Comparison of ENCODE assay signal across 9 cellular contexts in the genomic region with DNA sequence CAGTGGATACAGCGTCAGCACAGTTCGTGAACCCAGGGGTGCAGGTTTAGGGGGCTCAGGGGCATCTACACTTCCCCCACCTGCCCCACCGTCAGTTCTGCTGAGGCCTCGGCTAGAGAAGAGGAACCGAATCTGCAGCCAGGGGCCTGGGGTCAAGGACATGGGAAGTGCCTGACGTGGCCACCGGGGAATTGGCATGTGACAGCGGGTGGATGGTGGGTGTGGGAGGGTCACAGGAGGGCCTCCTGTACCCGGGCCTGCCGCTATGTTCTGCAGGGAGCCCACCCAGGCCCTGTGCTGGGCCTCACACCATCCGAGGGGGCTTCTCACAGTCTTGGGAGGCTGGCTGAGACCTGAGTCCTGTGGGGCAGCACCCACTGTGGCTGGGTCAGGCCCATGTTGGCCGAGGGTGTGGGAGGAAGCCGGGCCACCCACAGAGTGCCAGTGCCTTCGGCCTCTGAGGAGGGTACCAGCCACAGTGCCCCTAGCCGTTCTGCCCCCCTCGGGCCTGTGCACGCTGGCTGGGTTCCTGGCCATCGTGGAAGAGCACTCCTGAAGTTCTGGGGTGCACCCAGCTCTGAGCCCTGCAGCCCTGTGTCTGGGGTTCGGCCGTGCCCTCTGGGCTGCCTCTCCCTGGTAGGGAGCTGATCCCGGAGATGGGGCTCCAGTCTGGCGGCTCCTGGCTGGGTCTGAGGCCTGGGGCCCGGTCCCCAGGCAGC. TPM values are rescaled to one million over a fixed set of nuclear protein-coding genes. Genes with fewer than 3 reads are reported as not detected.
A peak's percentile ranks its signal among the peaks of the same experiment; 100 is the strongest.
DNase-seq lines count a peak whose midpoint lies in the region; ATAC-seq, FAIRE-seq and TF ChIP-seq lines count a peak whose summit lies in the region.
"Had no signal": no experiment of that assay in that cellular context is flagged by ENCODE, and none has a peak within 500 bp of the region (broad histone marks: within the 10 kb centered on the region; RNA-seq: fewer than 3 reads in every experiment).

No MANE protein-coding gene starts in this region.

- peak overlapping the region; percentile 42; the same call in 1 of the 2 replicates for H3K9ac ChIP-seq in SK-N-SH
- peak overlapping the region in 1 of 2 donors; percentile 22 for H3K9ac ChIP-seq in kidney (ENCODE audit: low read length in 2 of 2)
- H3K9ac ChIP-seq in stomach smooth muscle (ENCODE audit: low read length in 2 of 2): no peak overlapping the region
- H3K9ac ChIP-seq in Karpas-422 (ENCODE audit: low read length): no peak overlapping the region
- H3K9ac ChIP-seq: parathyroid adenoma had no signal

- H3K27ac ChIP-seq in SK-N-SH (ENCODE audit: low read depth in 2 of 2, low read length in 1 of 2): peak overlapping the region; percentile 70 to 95
- peak overlapping the region; percentile 77 to 82 for H3K27ac ChIP-seq in kidney (ENCODE audit: low read depth in 2 of 2, low read length in 2 of 2)
- peak overlapping the region; percentile 24 for H3K27ac ChIP-seq in stomach smooth muscle (ENCODE audit: low read length)
- no peak overlapping the region for H3K27ac ChIP-seq in Karpas-422 (ENCODE audit: low read length)
- H3K27ac ChIP-seq: parathyroid adenoma had no signal

- H3K4me1 ChIP-seq in SK-N-SH (ENCODE audit: control insufficient read depth in 1 of 2, insufficient read depth in 2 of 2, low read depth in 1 of 2, low read length in 1 of 2): peaks cover 52 to 91% of the 10 kb centered on the region in 2 experiments
- H3K4me1 ChIP-seq in kidney (ENCODE audit: control insufficient read depth in 1 of 2, insufficient read depth in 1 of 2, low read depth in 1 of 2, low read length in 2 of 2): peaks cover 33 to 66% of the 10 kb centered on the region in 2 donors
- H3K4me1 ChIP-seq in stomach smooth muscle (ENCODE audit: control insufficient read depth, insufficient read depth, low read length): peaks cover 88% of the 10 kb centered on the region
- H3K4me1 ChIP-seq in Karpas-422 (ENCODE audit: low read length): peaks cover 12% of the 10 kb centered on the region

- H3K79me2 ChIP-seq in SK-N-SH (ENCODE audit: insufficient read depth) (peaks cover 100% of the 10 kb centered on the region), Karpas-422 (ENCODE audit: low read length) (no peaks in the 10 kb centered on the region)

- no peak for TF ChIP-seq CTCF in SK-N-SH (IDR thresholded peaks at IDR 0.05)
- TF ChIP-seq CTCF in kidney (IDR thresholded peaks at IDR 0.05; ENCODE audit: borderline replicate concordance, extremely low read depth, insufficient read depth): no peak

- H2AFZ ChIP-seq in SK-N-SH (ENCODE audit: low read depth) (no peak overlapping the region), Karpas-422 (ENCODE audit: low read length) (no peak overlapping the region)
- H2AFZ ChIP-seq: parathyroid adenoma had no signal

- H4K20me1 ChIP-seq in SK-N-SH (ENCODE audit: insufficient read depth) (peaks cover 96% of the 10 kb centered on the region), Karpas-422 (ENCODE audit: insufficient read depth, low read depth, low read length) (peaks cover 8% of the 10 kb centered on the region; the same call in 1 of the 2 replicates)

- H3K9me2 ChIP-seq in SK-N-SH (no peaks in the 10 kb centered on the region), Karpas-422 (replicated peaks; ENCODE audit: insufficient read depth, low read length) (no peaks in the 10 kb centered on the region)

- H3K9me3 ChIP-seq in SK-N-SH: no peaks in the 10 kb centered on the region
- H3K9me3 ChIP-seq in kidney (ENCODE audit: control insufficient read depth in 1 of 2, low read length in 2 of 2): no peaks in the 10 kb centered on the region
- no peaks in the 10 kb centered on the region for H3K9me3 ChIP-seq in stomach smooth muscle (ENCODE audit: control insufficient read depth in 2 of 2, low read length in 2 of 2)
- no peaks in the 10 kb centered on the region for H3K9me3 ChIP-seq in Karpas-422 (ENCODE audit: low read length)

- H3K4me2 ChIP-seq in SK-N-SH (peak overlapping the region; percentile 83), Karpas-422 (ENCODE audit: low read depth, low read length, poor library complexity, severe bottlenecking) (no peak overlapping the region)

- peaks cover 0 to 21% of the 10 kb centered on the region in 2 experiments for H3K36me3 ChIP-seq in SK-N-SH (replicated peaks in 1 of 2; ENCODE audit: control insufficient read depth in 1 of 2, insufficient read depth in 2 of 2, low read length in 1 of 2)
- H3K36me3 ChIP-seq in kidney (ENCODE audit: control insufficient read depth in 1 of 2, insufficient read depth in 2 of 2, low read length in 2 of 2): no peaks in the 10 kb centered on the region
- no peaks in the 10 kb centered on the region for H3K36me3 ChIP-seq in stomach smooth muscle (ENCODE audit: control insufficient read depth in 2 of 2, insufficient read depth in 2 of 2, low read length in 2 of 2)
- H3K36me3 ChIP-seq in Karpas-422 (ENCODE audit: insufficient read depth, low read length): no peaks in the 10 kb centered on the region

- no peak for TF ChIP-seq EP300 in SK-N-SH (IDR thresholded peaks at IDR 0.05; ENCODE audit: borderline replicate concordance in 1 of 2, low read depth in 1 of 2, low read length in 1 of 2)

- intact Hi-C loops in kidney (cut with DNase I): no loop called here

- TF ChIP-seq RAD21 in SK-N-SH (IDR thresholded peaks at IDR 0.05; ENCODE audit: low read length): no peak

- 73% methylated on average over 19 of the region's 23 CpGs for WGBS in SK-N-SH (ENCODE audit: low lambda C conversion rate)

- peaks cover 9% of the 10 kb centered on the region for H3F3A ChIP-seq in SK-N-SH (replicated peaks; ENCODE audit: insufficient read depth)

- H3K4me3 ChIP-seq in SK-N-SH (ENCODE audit: low read depth in 2 of 2, low read length in 1 of 2): peak overlapping the region; percentile 1 to 33; a peak in 3 of 4 replicates
- H3K4me3 ChIP-seq in kidney (ENCODE audit: low read length in 2 of 2): no peak overlapping the region
- H3K4me3 ChIP-seq in stomach smooth muscle (ENCODE audit: low read length in 2 of 2): no peak overlapping the region
- no peak overlapping the region for H3K4me3 ChIP-seq in Karpas-422 (ENCODE audit: low read length)

- ATAC-seq in GM21529 (IDR thresholded peaks at IDR 0.05; ENCODE audit: unreplicated experiment): peak; percentile 40

- DNase-seq in SK-N-SH (peak; percentile 62), kidney (no peak), 8988T (no peak), Karpas-422 (no peak)
- no peak for DNase-seq in stimulated activated CD4-positive, alpha-beta T cell treated with anti-CD3 and anti-CD28 coated beads, Interleukin-2, amount 100 ng/mL, for 48 hours
- DNase-seq in activated CD4-positive, alpha-beta T cell treated with anti-CD3 and anti-CD28 coated beads for 1 hour: no peak

- CTCF ChIA-PET in SK-N-SH (lab: Yijun Ruan, JAX): interaction anchor here (1.0 to 3.0 kb wide), 7 partner anchors 10 to 186 kb away, joined by 3 to 11 read pairs (median 5); no protein-coding TSS in a partner anchor

- POLR2A ChIA-PET in SK-N-SH (lab: Yijun Ruan, JAX): interaction anchor here (0.9 to 1.4 kb wide), 2 partner anchors 16 to 21 kb away, joined by 3 read pairs; no protein-coding TSS in a partner anchor

- no peak for FAIRE-seq in kidney (lab: Jason Lieb, UNC)

- H3K27me3 ChIP-seq in SK-N-SH (ENCODE audit: insufficient read depth): no peaks in the 10 kb centered on the region
- H3K27me3 ChIP-seq in stomach smooth muscle (ENCODE audit: control insufficient read depth in 1 of 2, insufficient read depth in 2 of 2, low read length in 2 of 2): no peaks in the 10 kb centered on the region
- H3K27me3 ChIP-seq in Karpas-422 (ENCODE audit: low read length): no peaks in the 10 kb centered on the region

TF ChIP-seq in SK-N-SH, 30 proteins besides CTCF, POLR2A, EP300 and RAD21 (continues in another document):
- TF ChIP-seq TCF12 (IDR thresholded peaks at IDR 0.05) (no peak), NRF1 (IDR thresholded peaks at IDR 0.05; ENCODE audit: low read depth, low read length) (no peak), TEAD4 (IDR thresholded peaks at IDR 0.05; ENCODE audit: borderline replicate concordance, insufficient read depth) (no peak), NFIC (IDR thresholded peaks at IDR 0.05; ENCODE audit: borderline replicate concordance) (no peak), TAF1 (IDR thresholded peaks at IDR 0.05; ENCODE audit: borderline replicate concordance, low read depth, low read length) (no peak)
- TF ChIP-seq, protein P1, sequence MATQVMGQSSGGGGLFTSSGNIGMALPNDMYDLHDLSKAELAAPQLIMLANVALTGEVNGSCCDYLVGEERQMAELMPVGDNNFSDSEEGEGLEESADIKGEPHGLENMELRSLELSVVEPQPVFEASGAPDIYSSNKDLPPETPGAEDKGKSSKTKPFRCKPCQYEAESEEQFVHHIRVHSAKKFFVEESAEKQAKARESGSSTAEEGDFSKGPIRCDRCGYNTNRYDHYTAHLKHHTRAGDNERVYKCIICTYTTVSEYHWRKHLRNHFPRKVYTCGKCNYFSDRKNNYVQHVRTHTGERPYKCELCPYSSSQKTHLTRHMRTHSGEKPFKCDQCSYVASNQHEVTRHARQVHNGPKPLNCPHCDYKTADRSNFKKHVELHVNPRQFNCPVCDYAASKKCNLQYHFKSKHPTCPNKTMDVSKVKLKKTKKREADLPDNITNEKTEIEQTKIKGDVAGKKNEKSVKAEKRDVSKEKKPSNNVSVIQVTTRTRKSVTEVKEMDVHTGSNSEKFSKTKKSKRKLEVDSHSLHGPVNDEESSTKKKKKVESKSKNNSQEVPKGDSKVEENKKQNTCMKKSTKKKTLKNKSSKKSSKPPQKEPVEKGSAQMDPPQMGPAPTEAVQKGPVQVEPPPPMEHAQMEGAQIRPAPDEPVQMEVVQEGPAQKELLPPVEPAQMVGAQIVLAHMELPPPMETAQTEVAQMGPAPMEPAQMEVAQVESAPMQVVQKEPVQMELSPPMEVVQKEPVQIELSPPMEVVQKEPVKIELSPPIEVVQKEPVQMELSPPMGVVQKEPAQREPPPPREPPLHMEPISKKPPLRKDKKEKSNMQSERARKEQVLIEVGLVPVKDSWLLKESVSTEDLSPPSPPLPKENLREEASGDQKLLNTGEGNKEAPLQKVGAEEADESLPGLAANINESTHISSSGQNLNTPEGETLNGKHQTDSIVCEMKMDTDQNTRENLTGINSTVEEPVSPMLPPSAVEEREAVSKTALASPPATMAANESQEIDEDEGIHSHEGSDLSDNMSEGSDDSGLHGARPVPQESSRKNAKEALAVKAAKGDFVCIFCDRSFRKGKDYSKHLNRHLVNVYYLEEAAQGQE (IDR thresholded peaks at IDR 0.05; ENCODE audit: low read depth, low read length): no peak

RNA-seq across cellular contexts. Expression of a gene that starts 5.9 kb away (rescaled TPM):
- polyA plus RNA-seq in SK-N-SH (2012; rRNA removed) (65.3 and 105 TPM in 2 replicates), kidney (ENCODE audit: insufficient read depth, low read depth, low replicate concordance) (22.5 TPM)
- polyA plus RNA-seq in SK-N-SH (2012; cell fraction: cytosol; rRNA removed): 44.6 and 83.8 TPM in 2 replicates
- polyA plus RNA-seq in SK-N-SH (2012; cell fraction: nucleus; rRNA removed): 139 and 151 TPM in 2 replicates
- 55.0 TPM for total RNA-seq in kidney
- 0.37 and 0.87 TPM in 2 replicates for total RNA-seq in Karpas-422 (2014; rRNA removed; shearing (Covaris generic); ENCODE audit: low replicate concordance)

RNA-seq across cellular contexts. Expression of a gene that starts 50.3 kb away (rescaled TPM):
- 0.15 and 0.19 TPM in 2 replicates for polyA plus RNA-seq in SK-N-SH (2012; rRNA removed)
- polyA plus RNA-seq in SK-N-SH (2012; cell fraction: cytosol; rRNA removed): 0.04 and 0.12 TPM in 2 replicates
- 0.29 and 0.69 TPM in 2 replicates for polyA plus RNA-seq in SK-N-SH (2012; cell fraction: nucleus; rRNA removed)
- total RNA-seq in kidney: 0.16 TPM
- polyA plus RNA-seq in kidney (ENCODE audit: insufficient read depth, low read depth, low replicate concordance): not detected
- total RNA-seq in Karpas-422 (2014; rRNA removed; shearing (Covaris generic); ENCODE audit: low replicate concordance): not detected in 2 replicates

Comparison
In these comparisons a context has a peak if more than half of its experiments do, and no peak if none do; other contexts are left out.
1. H3K4me3 ChIP-seq: peak in SK-N-SH (2 of 2); none in kidney (0 of 2), stomach smooth muscle (0 of 2) and Karpas-422 (single experiment).
2. RNA of a gene that starts 5.9 kb away (total RNA-seq): 55.0 TPM in kidney (single experiment); 0.37 to 0.87 TPM in Karpas-422; every median in the first group is over 10 times any median in the second.